8 cellular contexts compared by ENCODE assay signal in the genomic region with DNA sequence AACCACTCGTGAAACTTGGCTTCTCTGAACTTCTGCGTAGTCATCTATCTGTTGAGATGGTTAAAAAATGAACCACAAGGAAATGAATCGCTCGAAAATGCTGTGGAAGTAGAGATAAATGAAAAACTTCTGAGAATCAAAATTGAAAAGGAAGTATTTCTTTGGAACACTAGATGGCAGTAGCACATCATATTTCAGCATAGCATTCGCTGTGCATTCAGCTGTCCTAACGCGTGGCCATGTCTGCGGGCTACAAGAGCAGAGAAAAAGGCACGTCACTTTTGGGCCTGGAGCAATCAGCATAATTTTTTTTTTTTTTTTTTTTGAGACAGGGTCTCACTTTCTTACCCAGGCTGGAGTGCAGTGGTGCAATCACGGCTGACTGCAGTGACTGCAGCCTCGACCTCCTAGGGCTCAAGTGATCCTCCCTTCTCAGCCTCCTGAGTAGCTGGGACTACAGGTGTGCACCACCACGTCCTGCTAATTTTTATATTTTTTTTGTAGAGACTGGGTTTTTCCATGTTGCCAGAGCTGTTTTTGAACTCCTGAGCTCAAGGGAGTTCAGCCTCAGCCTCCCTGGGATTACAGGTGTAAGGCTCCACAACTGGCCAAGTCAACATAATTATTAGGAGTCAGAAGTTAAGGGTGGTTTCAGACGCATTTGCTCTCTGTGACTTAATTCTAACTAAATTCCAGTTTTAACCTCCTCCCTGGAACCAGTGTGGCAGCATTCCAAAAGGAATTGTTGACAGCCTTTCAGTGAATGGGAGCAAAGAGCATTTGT. TPM values are rescaled to one million over a fixed set of nuclear protein-coding genes. Genes with fewer than 3 reads are reported as not detected.
A peak's percentile ranks its signal among the peaks of the same experiment; 100 is the strongest.
DNase-seq lines count a peak whose midpoint lies in the region; ATAC-seq and TF ChIP-seq lines count a peak whose summit lies in the region.

No MANE protein-coding gene starts in this region.

- POLR2A ChIA-PET in RWPE1 (lab: Yijun Ruan, JAX; ENCODE audit: low non-redundant PET) = no interaction called here

- H3K27ac ChIP-seq in RWPE1 = no peak overlapping the region

- CTCF ChIA-PET in RWPE1 (lab: Yijun Ruan, JAX) = interaction anchor here (0.6 to 2.1 kb wide), 15 partner anchors 9 to 1794 kb away, joined by 3 to 13 read pairs (median 4); no protein-coding TSS in a partner anchor

- H3K9me3 ChIP-seq in MG63 = no peaks in the 10 kb centered on the region

- no peaks in the 10 kb centered on the region for H3K27me3 ChIP-seq in MG63

- no peaks in the 10 kb centered on the region for H3K36me3 ChIP-seq in MG63

- no peak overlapping the region for H3K4me3 ChIP-seq in MG63

- ATAC-seq in GM21723 (IDR thresholded peaks at IDR 0.05; ENCODE audit: unreplicated experiment) (peak; percentile 77), left cardiac atrium (peak; percentile 87 to 91), GM21619 (IDR thresholded peaks at IDR 0.05; ENCODE audit: unreplicated experiment) (no peak)

- DNase-seq in DMS79 (lab: John Stamatoyannopoulos, UW) (peak; percentile 62), MG63 (peak; percentile 53), RWPE1 (ENCODE audit: low spot score) (peak; percentile 45), amniotic epithelial cell (ENCODE audit: low read depth) (peak; percentile 68), left cardiac atrium (peak; percentile 55), retina (peak; percentile 69)

- TF ChIP-seq CTCF in RWPE1 (conservative IDR thresholded peaks at IDR 0.05; ENCODE audit: low read depth) = peak; percentile 69

- intact Hi-C loops in left cardiac atrium (cut with DNase I) = loop anchor here (2.0 to 10.0 kb wide), 7 partner anchors 161 to 651 kb away; a partner anchor contains a TSS

RNA-seq across cellular contexts. Expression of a gene that starts 8.8 kb away (rescaled TPM):
- 38.7 and 43.6 TPM in 2 replicates for total RNA-seq in MG63 (2014; rRNA removed; shearing (Covaris generic); ENCODE audit: low replicate concordance)
- total RNA-seq in left cardiac atrium = 10 to 100 TPM; 36.7 to 45.6 TPM

RNA-seq across cellular contexts. Expression of a gene that starts 45.7 kb away (rescaled TPM):
- total RNA-seq in MG63 (2014; rRNA removed; shearing (Covaris generic); ENCODE audit: low replicate concordance) = 3.7 and 5.1 TPM in 2 replicates
- 1 to 10 TPM; 1.4 to 2.7 TPM for total RNA-seq in left cardiac atrium
